In genomic region chr11:45097721-45098493, GRCh38 we compare ENCODE assay signal across 8 cellular contexts. TPM values are rescaled to one million over a fixed set of nuclear protein-coding genes. Genes with fewer than 3 reads are reported as not detected.
DNase-seq lines count a peak whose midpoint lies in the region; ATAC-seq and TF ChIP-seq lines count a peak whose summit lies in the region.

No MANE protein-coding gene starts in this region.

- peaks cover 60% of the 10 kb centered on the region for H3K4me1 Mint-ChIP-seq in central memory CD8-positive, alpha-beta T cell

- no peak overlapping the region for H3K27ac Mint-ChIP-seq in central memory CD8-positive, alpha-beta T cell (ENCODE audit: low read depth)

- DNase-seq in HAP-1 (ENCODE audit: low spot score in 2 of 2): peak; percentile 16 to 83
- DNase-seq in central memory CD8-positive, alpha-beta T cell (ENCODE audit: low spot score in 2 of 2): peak; percentile 20 to 55
- DNase-seq in medulla oblongata (ENCODE audit: extremely low spot score): peak; percentile 57
- DNase-seq in NCI-H1436 (lab: John Stamatoyannopoulos, UW): no peak
- DNase-seq in NCI-H2227 (lab: John Stamatoyannopoulos, UW; ENCODE audit: unreplicated experiment): no peak
- DNase-seq in NCI-H146 (lab: John Stamatoyannopoulos, UW): no peak

- H3K9me3 ChIP-seq in HAP-1: no peaks in the 10 kb centered on the region

- H3K9me3 Mint-ChIP-seq in central memory CD8-positive, alpha-beta T cell: no peaks in the 10 kb centered on the region

- no peaks in the 10 kb centered on the region for H3K36me3 ChIP-seq in HAP-1 (replicated peaks)

- ATAC-seq in central memory CD8-positive, alpha-beta T cell (replicated peaks; ENCODE audit: extremely low read depth, poor library complexity, severe bottlenecking): no peak
- ATAC-seq in HG02798 (IDR thresholded peaks at IDR 0.05; ENCODE audit: poor library complexity, unreplicated experiment): no peak

- in situ Hi-C loops in HAP-1 (cut with MboI; ENCODE audit: low sequenced_read_pairs): no loop called here

- H3K27me3 ChIP-seq in HAP-1 (ENCODE audit: low read depth): peaks cover 29% of the 10 kb centered on the region

- peaks cover 5% of the 10 kb centered on the region for H3K36me3 Mint-ChIP-seq in central memory CD8-positive, alpha-beta T cell (ENCODE audit: insufficient read depth)

- H3K4me3 ChIP-seq in HAP-1: no peak overlapping the region

- H3K4me1 ChIP-seq in HAP-1: no peaks in the 10 kb centered on the region

- no peaks in the 10 kb centered on the region for H3K27me3 Mint-ChIP-seq in central memory CD8-positive, alpha-beta T cell

- H3K4me3 Mint-ChIP-seq in central memory CD8-positive, alpha-beta T cell: no peak overlapping the region

TF ChIP-seq in PFSK-1, 5 proteins besides CTCF, POLR2A, EP300 and RAD21:
- TF ChIP-seq REST (IDR thresholded peaks at IDR 0.05; ENCODE audit: insufficient read depth in 1 of 2, low read depth in 2 of 2, low read length in 2 of 2) (peak; percentile 99 to 100), TAF1 (IDR thresholded peaks at IDR 0.05; ENCODE audit: borderline replicate concordance, insufficient read depth, low read length) (no peak)

RNA-seq across cellular contexts. Expression of gene PRDM11, which starts 48.5 kb away (rescaled TPM):
- 2.3 TPM for polyA plus RNA-seq in PFSK-1 (2012; ENCODE audit: insufficient read length, low read depth)

Comparison
In these comparisons a context has a peak if more than half of its experiments do, and no peak if none do; other contexts are left out.
1. DNase-seq: peak in HAP-1 (2 of 2), central memory CD8-positive, alpha-beta T cell (2 of 2) and medulla oblongata (single experiment); none in NCI-H1436 (single experiment), NCI-H2227 (single experiment) and NCI-H146 (single experiment).